ENCODE assay signal across 20 cellular contexts in genomic region chr1:243706563-243706962, GRCh38.
A peak's percentile ranks its signal among the peaks of the same experiment; 100 is the strongest.
DNase-seq lines count a peak whose midpoint lies in the region; ATAC-seq, FAIRE-seq and TF ChIP-seq lines count a peak whose summit lies in the region.
"Had no signal": no experiment of that assay in that cellular context is flagged by ENCODE, and none has a peak within 500 bp of the region (broad histone marks: within the 10 kb centered on the region; RNA-seq: fewer than 3 reads in every experiment).

No MANE protein-coding gene starts in this region.

- in situ Hi-C loops in SK-MEL-5 (cut with HindIII; ENCODE audit: low pct_unique_long_range_greater_than_20kb, low sequenced_read_pairs): no loop called here

- no peak for TF ChIP-seq POLR2A in prostate gland (IDR thresholded peaks at IDR 0.05)

- WGBS in prostate gland: 93% methylated on average over 2 of the region's 2 CpGs

- peak overlapping the region; percentile 75 for H3K27ac Mint-ChIP-seq in glutamatergic neuron (ENCODE audit: unreplicated experiment)

- no peaks in the 10 kb centered on the region for H3K36me3 ChIP-seq in kidney (ENCODE audit: control insufficient read depth in 1 of 2, insufficient read depth in 2 of 2, low read length in 2 of 2)
- H3K36me3 ChIP-seq in prostate gland: no peaks in the 10 kb centered on the region
- H3K36me3 ChIP-seq: HAP-1 had no signal

- intact Hi-C loops in kidney (cut with DNase I) (no loop called here), prostate gland (cut with DNase I) (no loop called here)

- H3K4me1 Mint-ChIP-seq in glutamatergic neuron (ENCODE audit: low read depth, unreplicated experiment): peaks cover 36% of the 10 kb centered on the region

- no peak for FAIRE-seq in kidney (lab: Jason Lieb, UNC)
- FAIRE-seq: HepG2 had no signal

- H3K4me3 Mint-ChIP-seq in glutamatergic neuron (ENCODE audit: unreplicated experiment): no peak overlapping the region
- H3K4me3 Mint-ChIP-seq: CD14-positive monocyte had no signal

- DNase-seq in NCI-H146 (lab: John Stamatoyannopoulos, UW) (peak; percentile 6), NCI-H146 treated with DMSO at 0.1 percent for 48 hours (lab: John Stamatoyannopoulos, UW; ENCODE audit: unreplicated experiment) (no peak), SK-MEL-5 (ENCODE audit: low read depth, low spot score) (peak; percentile 48), glutamatergic neuron (no peak), retina (peak; percentile 28), kidney (no peak), prostate gland (ENCODE audit: low spot score) (no peak)
- DNase-seq: 8988T, DMS79 treated with DMSO at 0.1 percent for 48 hours, KG1, NCI-H2029, NCI-H446 treated with DMSO at 0.1 percent for 48 hours, NCI-H82, PC-9, SIG-M5 had no signal

- H3K9me3 Mint-ChIP-seq in glutamatergic neuron (ENCODE audit: unreplicated experiment): peaks cover 2% of the 10 kb centered on the region

- H3K4me1 ChIP-seq in kidney (ENCODE audit: control insufficient read depth in 1 of 2, insufficient read depth in 1 of 2, low read depth in 1 of 2, low read length in 2 of 2): no peaks in the 10 kb centered on the region
- H3K4me1 ChIP-seq in prostate gland (replicated peaks): no peaks in the 10 kb centered on the region

- H3K36me3 Mint-ChIP-seq in glutamatergic neuron (ENCODE audit: unreplicated experiment): no peaks in the 10 kb centered on the region

- no peaks in the 10 kb centered on the region for H3K27me3 Mint-ChIP-seq in glutamatergic neuron (ENCODE audit: unreplicated experiment)

- TF ChIP-seq CTCF in glutamatergic neuron (IDR thresholded peaks at IDR 0.05; ENCODE audit: partially characterized antibody, unreplicated experiment): no peak
- no peak for TF ChIP-seq CTCF in kidney (IDR thresholded peaks at IDR 0.05; ENCODE audit: borderline replicate concordance, extremely low read depth, insufficient read depth)
- no peak for TF ChIP-seq CTCF in prostate gland (IDR thresholded peaks at IDR 0.05)

- H3K9ac ChIP-seq in kidney (ENCODE audit: low read length in 2 of 2): no peak overlapping the region

- no peaks in the 10 kb centered on the region for H3K27me3 ChIP-seq in prostate gland (replicated peaks; ENCODE audit: insufficient read depth)

- H3K27ac ChIP-seq in kidney (ENCODE audit: low read depth in 2 of 2, low read length in 2 of 2): no peak overlapping the region
- H3K27ac ChIP-seq in prostate gland: no peak overlapping the region
- H3K27ac ChIP-seq: PC-9, RWPE1 had no signal

- H3K9me3 ChIP-seq in kidney (ENCODE audit: control insufficient read depth in 1 of 2, low read length in 2 of 2) (no peaks in the 10 kb centered on the region), prostate gland (no peaks in the 10 kb centered on the region)
- H3K9me3 ChIP-seq: HAP-1 had no signal

- no peak overlapping the region for H3K4me3 ChIP-seq in kidney (ENCODE audit: low read length in 2 of 2)
- H3K4me3 ChIP-seq in prostate gland: no peak overlapping the region
- H3K4me3 ChIP-seq: HAP-1, PC-9 had no signal

- ATAC-seq in HG03460 (IDR thresholded peaks at IDR 0.05; ENCODE audit: unreplicated experiment): no peak
- ATAC-seq: HepG2 had no signal

Comparison
In these comparisons a context has a peak if more than half of its experiments do, and no peak if none do; other contexts are left out.
1. DNase-seq: peak in NCI-H146 (single experiment), SK-MEL-5 (single experiment) and retina (single experiment); none in NCI-H146 treated with DMSO at 0.1 percent for 48 hours (single experiment), glutamatergic neuron (single experiment), kidney (single experiment) and prostate gland (single experiment).